ENCODE assay signal across 22 cellular contexts in genomic region chr1:147388969-147389368, GRCh38.
"Had no signal": no experiment of that assay in that cellular context is flagged by ENCODE, and none has a peak within 500 bp of the region (broad histone marks: within the 10 kb centered on the region; RNA-seq: fewer than 3 reads in every experiment).

No MANE protein-coding gene starts in this region.

- H3K9me3 ChIP-seq: adrenal gland, tibial artery, vagina had no signal

- H3K4me1 ChIP-seq: adrenal gland, esophagus muscularis mucosa, tibial artery, vagina had no signal

- DNase-seq: activated CD4-positive, alpha-beta T cell treated with anti-CD3 and anti-CD28 coated beads for 1 hour; activated CD4-positive, alpha-beta T cell treated with anti-CD3 and anti-CD28 coated beads, Interleukin-2, amount 50 U/mL, for 4 hours; activated effector memory CD4-positive, alpha-beta T cell treated with anti-CD3 and anti-CD28 coated beads, Interleukin-2, amount 50 U/mL, for 16 hours; activated naive CD4-positive, alpha-beta T cell treated with anti-CD3 and anti-CD28 coated beads, Interleukin-2, amount 50 U/mL, for 16 hours; activated T-cell treated with anti-CD3 and anti-CD28 coated beads, Interleukin-2, amount 50 U/mL, for 72 hours; adrenal gland; effector memory CD4-positive, alpha-beta T cell; hippocampal formation; left colon; midbrain; nephron progenitor cell; stimulated activated CD4-positive, alpha-beta T cell treated with anti-CD3 and anti-CD28 coated beads, Interleukin-12 subunit alpha, Interleukin-12 subunit beta, amount 100 ng/mL, for 4 hours; stimulated activated CD4-positive, alpha-beta T cell treated with anti-CD3 and anti-CD28 coated beads, Interleukin-1b, Interleukin-23, amount 100 ng/mL, for 48 hours; stimulated activated CD8-positive, alpha-beta memory T cell treated with anti-CD3 and anti-CD28 coated beads, Interleukin-4, amount 100 ng/mL, for 48 hours; stimulated activated naive CD8-positive, alpha-beta T cell treated with anti-CD3 and anti-CD28 coated beads, Interleukin-15, Interleukin-2, amounts not matched to agents 100 U/mL and 50 U/mL, for 24 hours; T-helper 17 cell; tibial artery had no signal

- H3K4me3 ChIP-seq: adrenal gland, esophagus muscularis mucosa, tibial artery, vagina had no signal

- H3K27me3 ChIP-seq: adrenal gland, vagina had no signal

- H3K27ac ChIP-seq: adrenal gland, esophagus muscularis mucosa, tibial artery, vagina, VCaP had no signal

- H3K36me3 ChIP-seq: adrenal gland, esophagus muscularis mucosa, tibial artery, vagina had no signal

- ATAC-seq: activated T-cell treated with anti-CD3 and anti-CD28 coated beads, Interleukin-2, amount 50 U/mL, for 72 hours; left colon; stimulated activated naive CD8-positive, alpha-beta T cell treated with anti-CD3 and anti-CD28 coated beads, Interleukin-15, Interleukin-2, amounts not matched to agents 100 U/mL and 50 U/mL, for 24 hours; T-helper 17 cell had no signal

- FAIRE-seq: endothelial cell of umbilical vein, islet of Langerhans had no signal
